In the genomic region with DNA sequence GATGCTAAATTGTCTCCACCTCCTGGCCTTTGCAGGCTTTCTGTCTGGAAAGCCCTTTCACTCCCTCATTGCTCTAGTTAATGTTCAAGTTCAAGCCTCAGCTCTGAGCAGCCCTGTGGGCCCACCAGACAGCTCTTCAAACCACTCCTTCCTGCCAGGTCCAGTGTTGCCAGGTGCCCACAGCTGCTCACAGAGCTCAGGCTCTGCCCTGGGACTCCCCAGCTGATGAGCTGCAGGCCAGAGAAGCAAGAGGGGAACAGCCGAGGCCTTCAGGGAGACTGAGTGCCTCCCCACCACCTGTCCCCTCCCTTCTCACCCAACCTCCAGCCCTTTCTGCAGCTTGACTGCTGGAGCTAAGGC, we compare ENCODE assay signal across 1 cellular context.
TF ChIP-seq lines count a peak whose summit lies in the region.

No MANE protein-coding gene starts in this region.

TF ChIP-seq in H1, 55 proteins besides CTCF, POLR2A, EP300 and RAD21:
- TF ChIP-seq, protein P1, sequence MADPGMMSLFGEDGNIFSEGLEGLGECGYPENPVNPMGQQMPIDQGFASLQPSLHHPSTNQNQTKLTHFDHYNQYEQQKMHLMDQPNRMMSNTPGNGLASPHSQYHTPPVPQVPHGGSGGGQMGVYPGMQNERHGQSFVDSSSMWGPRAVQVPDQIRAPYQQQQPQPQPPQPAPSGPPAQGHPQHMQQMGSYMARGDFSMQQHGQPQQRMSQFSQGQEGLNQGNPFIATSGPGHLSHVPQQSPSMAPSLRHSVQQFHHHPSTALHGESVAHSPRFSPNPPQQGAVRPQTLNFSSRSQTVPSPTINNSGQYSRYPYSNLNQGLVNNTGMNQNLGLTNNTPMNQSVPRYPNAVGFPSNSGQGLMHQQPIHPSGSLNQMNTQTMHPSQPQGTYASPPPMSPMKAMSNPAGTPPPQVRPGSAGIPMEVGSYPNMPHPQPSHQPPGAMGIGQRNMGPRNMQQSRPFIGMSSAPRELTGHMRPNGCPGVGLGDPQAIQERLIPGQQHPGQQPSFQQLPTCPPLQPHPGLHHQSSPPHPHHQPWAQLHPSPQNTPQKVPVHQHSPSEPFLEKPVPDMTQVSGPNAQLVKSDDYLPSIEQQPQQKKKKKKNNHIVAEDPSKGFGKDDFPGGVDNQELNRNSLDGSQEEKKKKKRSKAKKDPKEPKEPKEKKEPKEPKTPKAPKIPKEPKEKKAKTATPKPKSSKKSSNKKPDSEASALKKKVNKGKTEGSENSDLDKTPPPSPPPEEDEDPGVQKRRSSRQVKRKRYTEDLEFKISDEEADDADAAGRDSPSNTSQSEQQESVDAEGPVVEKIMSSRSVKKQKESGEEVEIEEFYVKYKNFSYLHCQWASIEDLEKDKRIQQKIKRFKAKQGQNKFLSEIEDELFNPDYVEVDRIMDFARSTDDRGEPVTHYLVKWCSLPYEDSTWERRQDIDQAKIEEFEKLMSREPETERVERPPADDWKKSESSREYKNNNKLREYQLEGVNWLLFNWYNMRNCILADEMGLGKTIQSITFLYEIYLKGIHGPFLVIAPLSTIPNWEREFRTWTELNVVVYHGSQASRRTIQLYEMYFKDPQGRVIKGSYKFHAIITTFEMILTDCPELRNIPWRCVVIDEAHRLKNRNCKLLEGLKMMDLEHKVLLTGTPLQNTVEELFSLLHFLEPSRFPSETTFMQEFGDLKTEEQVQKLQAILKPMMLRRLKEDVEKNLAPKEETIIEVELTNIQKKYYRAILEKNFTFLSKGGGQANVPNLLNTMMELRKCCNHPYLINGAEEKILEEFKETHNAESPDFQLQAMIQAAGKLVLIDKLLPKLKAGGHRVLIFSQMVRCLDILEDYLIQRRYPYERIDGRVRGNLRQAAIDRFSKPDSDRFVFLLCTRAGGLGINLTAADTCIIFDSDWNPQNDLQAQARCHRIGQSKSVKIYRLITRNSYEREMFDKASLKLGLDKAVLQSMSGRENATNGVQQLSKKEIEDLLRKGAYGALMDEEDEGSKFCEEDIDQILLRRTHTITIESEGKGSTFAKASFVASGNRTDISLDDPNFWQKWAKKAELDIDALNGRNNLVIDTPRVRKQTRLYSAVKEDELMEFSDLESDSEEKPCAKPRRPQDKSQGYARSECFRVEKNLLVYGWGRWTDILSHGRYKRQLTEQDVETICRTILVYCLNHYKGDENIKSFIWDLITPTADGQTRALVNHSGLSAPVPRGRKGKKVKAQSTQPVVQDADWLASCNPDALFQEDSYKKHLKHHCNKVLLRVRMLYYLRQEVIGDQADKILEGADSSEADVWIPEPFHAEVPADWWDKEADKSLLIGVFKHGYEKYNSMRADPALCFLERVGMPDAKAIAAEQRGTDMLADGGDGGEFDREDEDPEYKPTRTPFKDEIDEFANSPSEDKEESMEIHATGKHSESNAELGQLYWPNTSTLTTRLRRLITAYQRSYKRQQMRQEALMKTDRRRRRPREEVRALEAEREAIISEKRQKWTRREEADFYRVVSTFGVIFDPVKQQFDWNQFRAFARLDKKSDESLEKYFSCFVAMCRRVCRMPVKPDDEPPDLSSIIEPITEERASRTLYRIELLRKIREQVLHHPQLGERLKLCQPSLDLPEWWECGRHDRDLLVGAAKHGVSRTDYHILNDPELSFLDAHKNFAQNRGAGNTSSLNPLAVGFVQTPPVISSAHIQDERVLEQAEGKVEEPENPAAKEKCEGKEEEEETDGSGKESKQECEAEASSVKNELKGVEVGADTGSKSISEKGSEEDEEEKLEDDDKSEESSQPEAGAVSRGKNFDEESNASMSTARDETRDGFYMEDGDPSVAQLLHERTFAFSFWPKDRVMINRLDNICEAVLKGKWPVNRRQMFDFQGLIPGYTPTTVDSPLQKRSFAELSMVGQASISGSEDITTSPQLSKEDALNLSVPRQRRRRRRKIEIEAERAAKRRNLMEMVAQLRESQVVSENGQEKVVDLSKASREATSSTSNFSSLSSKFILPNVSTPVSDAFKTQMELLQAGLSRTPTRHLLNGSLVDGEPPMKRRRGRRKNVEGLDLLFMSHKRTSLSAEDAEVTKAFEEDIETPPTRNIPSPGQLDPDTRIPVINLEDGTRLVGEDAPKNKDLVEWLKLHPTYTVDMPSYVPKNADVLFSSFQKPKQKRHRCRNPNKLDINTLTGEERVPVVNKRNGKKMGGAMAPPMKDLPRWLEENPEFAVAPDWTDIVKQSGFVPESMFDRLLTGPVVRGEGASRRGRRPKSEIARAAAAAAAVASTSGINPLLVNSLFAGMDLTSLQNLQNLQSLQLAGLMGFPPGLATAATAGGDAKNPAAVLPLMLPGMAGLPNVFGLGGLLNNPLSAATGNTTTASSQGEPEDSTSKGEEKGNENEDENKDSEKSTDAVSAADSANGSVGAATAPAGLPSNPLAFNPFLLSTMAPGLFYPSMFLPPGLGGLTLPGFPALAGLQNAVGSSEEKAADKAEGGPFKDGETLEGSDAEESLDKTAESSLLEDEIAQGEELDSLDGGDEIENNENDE (IDR thresholded peaks at IDR 0.05; ENCODE audit: insufficient replicate concordance, low read length), result no peak
- TF ChIP-seq SP2 (IDR thresholded peaks at IDR 0.05; ENCODE audit: low read length), result no peak
- TF ChIP-seq, protein P2, sequence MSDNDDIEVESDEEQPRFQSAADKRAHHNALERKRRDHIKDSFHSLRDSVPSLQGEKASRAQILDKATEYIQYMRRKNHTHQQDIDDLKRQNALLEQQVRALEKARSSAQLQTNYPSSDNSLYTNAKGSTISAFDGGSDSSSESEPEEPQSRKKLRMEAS (IDR thresholded peaks at IDR 0.05), result no peak
- TF ChIP-seq, protein P3, sequence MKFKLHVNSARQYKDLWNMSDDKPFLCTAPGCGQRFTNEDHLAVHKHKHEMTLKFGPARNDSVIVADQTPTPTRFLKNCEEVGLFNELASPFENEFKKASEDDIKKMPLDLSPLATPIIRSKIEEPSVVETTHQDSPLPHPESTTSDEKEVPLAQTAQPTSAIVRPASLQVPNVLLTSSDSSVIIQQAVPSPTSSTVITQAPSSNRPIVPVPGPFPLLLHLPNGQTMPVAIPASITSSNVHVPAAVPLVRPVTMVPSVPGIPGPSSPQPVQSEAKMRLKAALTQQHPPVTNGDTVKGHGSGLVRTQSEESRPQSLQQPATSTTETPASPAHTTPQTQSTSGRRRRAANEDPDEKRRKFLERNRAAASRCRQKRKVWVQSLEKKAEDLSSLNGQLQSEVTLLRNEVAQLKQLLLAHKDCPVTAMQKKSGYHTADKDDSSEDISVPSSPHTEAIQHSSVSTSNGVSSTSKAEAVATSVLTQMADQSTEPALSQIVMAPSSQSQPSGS (IDR thresholded peaks at IDR 0.05; ENCODE audit: low read length), result no peak
- no peak for TF ChIP-seq SP1 (IDR thresholded peaks at IDR 0.05; ENCODE audit: low read depth, low read length)
- no peak for TF ChIP-seq PHF8 (conservative IDR thresholded peaks at IDR 0.05; ENCODE audit: low read depth, low read length)
- no peak for TF ChIP-seq SIX5 (IDR thresholded peaks at IDR 0.05; ENCODE audit: low read depth, low read length)
- no peak for TF ChIP-seq SIRT6 (IDR thresholded peaks at IDR 0.05; ENCODE audit: low read length)
- no peak for TF ChIP-seq TCF12 (IDR thresholded peaks at IDR 0.05; ENCODE audit: low read depth, low read length)
- TF ChIP-seq JUN (IDR thresholded peaks at IDR 0.05; ENCODE audit: low read depth, low read length), result no peak
- no peak for TF ChIP-seq BCL11A (IDR thresholded peaks at IDR 0.05; ENCODE audit: low read depth in 2 of 2, low read length in 2 of 2)
- TF ChIP-seq, protein P4, sequence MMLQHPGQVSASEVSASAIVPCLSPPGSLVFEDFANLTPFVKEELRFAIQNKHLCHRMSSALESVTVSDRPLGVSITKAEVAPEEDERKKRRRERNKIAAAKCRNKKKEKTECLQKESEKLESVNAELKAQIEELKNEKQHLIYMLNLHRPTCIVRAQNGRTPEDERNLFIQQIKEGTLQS (IDR thresholded peaks at IDR 0.05; ENCODE audit: insufficient read depth, low read depth, low read length), result no peak
- TF ChIP-seq GABPA (IDR thresholded peaks at IDR 0.05; ENCODE audit: borderline replicate concordance, insufficient read depth, low read length), result no peak
